21 cellular contexts compared by ENCODE assay signal in genomic region chr11:2921261-2921660, GRCh38. TPM values are rescaled to one million over a fixed set of nuclear protein-coding genes. Genes with fewer than 3 reads are reported as not detected.
DNase-seq lines count a peak whose midpoint lies in the region; ATAC-seq, FAIRE-seq and TF ChIP-seq lines count a peak whose summit lies in the region.
"Had no signal": no experiment of that assay in that cellular context is flagged by ENCODE, and none has a peak within 500 bp of the region (broad histone marks: within the 10 kb centered on the region; RNA-seq: fewer than 3 reads in every experiment).

No MANE protein-coding gene starts in this region.

- POLR2A ChIA-PET in K562 (lab: Yijun Ruan, JAX): interaction anchor here (2.3 kb wide), 1 partner anchor 8 kb away, joined by 12 read pairs; the partner anchor contains the start of gene PHLDA2

- H3K9ac ChIP-seq in K562 (ENCODE audit: insufficient read depth in 1 of 2, low read depth in 2 of 2, low read length in 2 of 2): peak overlapping the region in 1 of 2 experiments; percentile 1; a peak in 1 of 4 replicates

- no peak for FAIRE-seq in K562 (lab: Jason Lieb, UNC)
- FAIRE-seq: A204.1, GM12891, GM18507, H54 had no signal

- H3K36me3 Mint-ChIP-seq in Calu3 (ENCODE audit: insufficient read depth, unreplicated experiment): peaks cover 38% of the 10 kb centered on the region
- H3K36me3 Mint-ChIP-seq: CD8-positive, alpha-beta memory T cell had no signal

- peak overlapping the region; percentile 34 for H3K27ac Mint-ChIP-seq in Calu3 (ENCODE audit: unreplicated experiment)
- H3K27ac Mint-ChIP-seq: CD14-positive monocyte; CD4-positive, alpha-beta T cell; CD8-positive, alpha-beta memory T cell had no signal

- CTCF ChIA-PET in Calu3 (lab: Charles Lee): interaction anchor here (0.6 to 0.7 kb wide), 2 partner anchors 97 to 693 kb away, joined by 5 to 9 read pairs; no protein-coding TSS in a partner anchor
- CTCF ChIA-PET in K562 (lab: Yijun Ruan, JAX; ENCODE audit: low intra/inter-chr PET ratio): interaction anchor here (0.6 kb wide), 1 partner anchor 36 kb away, joined by 5 read pairs; no protein-coding TSS in a partner anchor

- no peaks in the 10 kb centered on the region for H3K27me3 Mint-ChIP-seq in Calu3 (ENCODE audit: unreplicated experiment)
- H3K27me3 Mint-ChIP-seq: CD4-positive, alpha-beta T cell had no signal

- no peaks in the 10 kb centered on the region for H3K9me1 ChIP-seq in K562 (ENCODE audit: control insufficient read depth, insufficient read depth, low read length)

- H3K36me3 ChIP-seq in heart right ventricle (no peaks in the 10 kb centered on the region), K562 (ENCODE audit: control insufficient read depth, insufficient read depth, low read length) (no peaks in the 10 kb centered on the region)

- peaks cover 15% of the 10 kb centered on the region for H3K4me1 Mint-ChIP-seq in Calu3 (ENCODE audit: low read depth, unreplicated experiment)
- H3K4me1 Mint-ChIP-seq: CD14-positive monocyte; CD8-positive, alpha-beta memory T cell had no signal

- BruUV-seq in Calu3 (replicated peaks; lab: Mats Ljungman, UMichigan) (no TSS peak), K562 (replicated peaks; lab: Mats Ljungman, UMichigan) (no TSS peak)

- H3K4me1 ChIP-seq in right cardiac atrium (ENCODE audit: control insufficient read depth, insufficient read depth, low read length) (no peaks in the 10 kb centered on the region), heart right ventricle (peaks cover 0 to 18% (median 0%) of the 10 kb centered on the region in 9 donors), K562 (replicated peaks in 1 of 2; ENCODE audit: control insufficient read depth in 2 of 2, insufficient read depth in 2 of 2, low read length in 2 of 2) (peaks cover 0 to 62% of the 10 kb centered on the region in 2 experiments; a peak in 2 of 5 replicates)

- no peaks in the 10 kb centered on the region for H3K9me3 Mint-ChIP-seq in Calu3 (ENCODE audit: low read depth, unreplicated experiment)
- H3K9me3 Mint-ChIP-seq: CD4-positive, alpha-beta T cell; CD8-positive, alpha-beta memory T cell had no signal

- intact Hi-C loops in right cardiac atrium (cut with DNase I): no loop called here
- intact Hi-C loops in heart right ventricle (cut with DNase I): no loop called here
- intact Hi-C loops in Calu3 (cut with micrococcal nuclease; ENCODE audit: unreplicated experiment): no loop called here
- intact Hi-C loops in K562 (cut with micrococcal nuclease): no loop called here

- H3K4me3 Mint-ChIP-seq in Calu3 (ENCODE audit: low read depth, unreplicated experiment): no peak overlapping the region
- H3K4me3 Mint-ChIP-seq: CD14-positive monocyte; CD4-positive, alpha-beta T cell; CD8-positive, alpha-beta memory T cell had no signal

- no peak for TF ChIP-seq CTCF in heart right ventricle (IDR thresholded peaks at IDR 0.05)
- no peak for TF ChIP-seq CTCF in Calu3 (IDR thresholded peaks at IDR 0.05; ENCODE audit: unreplicated experiment)
- no peak for TF ChIP-seq CTCF in K562 (IDR thresholded peaks at IDR 0.05 in 2 of 3, conservative IDR thresholded peaks at IDR 0.05 in 1 of 3; ENCODE audit: insufficient read depth in 2 of 3, low read depth in 1 of 3, low read length in 3 of 3)

- H3K79me2 ChIP-seq in K562 (ENCODE audit: control insufficient read depth, insufficient read depth, low read length): no peaks in the 10 kb centered on the region

- no peak for ATAC-seq in right cardiac atrium
- ATAC-seq in heart right ventricle: no peak
- peak; percentile 18; the same call in 1 of the 3 replicates for ATAC-seq in K562

- in situ Hi-C loops in K562 (cut with MboI): no loop called here

- H3K4me3 ChIP-seq in right cardiac atrium (ENCODE audit: low read length): no peak overlapping the region
- no peak overlapping the region for H3K4me3 ChIP-seq in heart right ventricle
- no peak overlapping the region for H3K4me3 ChIP-seq in K562

- H3K27ac ChIP-seq in right cardiac atrium (ENCODE audit: low read length) (no peak overlapping the region), heart right ventricle (no peak overlapping the region), K562 (ENCODE audit: extremely low read depth, low read depth, low read length) (no peak overlapping the region)
- H3K27ac ChIP-seq: 22Rv1 had no signal

- no peaks in the 10 kb centered on the region for H4K20me1 ChIP-seq in K562 (replicated peaks; ENCODE audit: control insufficient read depth, insufficient read depth, low read length)

- no peak for TF ChIP-seq RAD21 in K562 (CRISPR knock-in tag; conservative IDR thresholded peaks at IDR 0.05 in 1 of 2, IDR thresholded peaks at IDR 0.05 in 1 of 2)

- H3K9me3 ChIP-seq in right cardiac atrium (ENCODE audit: control insufficient read depth, low read length) (no peaks in the 10 kb centered on the region), heart right ventricle (no peaks in the 10 kb centered on the region), K562 (replicated peaks; ENCODE audit: control insufficient read depth, insufficient read depth, low read depth, low read length) (no peaks in the 10 kb centered on the region)

- no peak overlapping the region for H3K4me2 ChIP-seq in K562 (ENCODE audit: insufficient read depth, low read length)

- 81% methylated on average over 13 of the region's 16 CpGs for WGBS in right cardiac atrium
- WGBS in heart right ventricle, 2 donors: 89 to 91% methylated on average over 12 to 13 of the region's 16 CpGs
- 37% methylated on average over 9 of the region's 16 CpGs for WGBS in K562 (ENCODE audit: insufficient coverage, low coverage, missing lambda C conversion rate)

- TF ChIP-seq POLR2A in K562 (conservative IDR thresholded peaks at IDR 0.05): no peak

- DNase-seq in right cardiac atrium (peak in 2 of 3 donors; percentile 31 to 42), heart right ventricle (no peak), Calu3 (no peak), K562 (ENCODE audit: extremely low read depth in 1 of 4, low spot score in 3 of 4) (no peak), iPS-NIHi7 (ENCODE audit: extremely low spot score) (no peak), SIG-M5 (lab: John Stamatoyannopoulos, UW) (no peak), NCI-H2107 treated with DMSO at 0.1 percent for 48 hours (lab: John Stamatoyannopoulos, UW; ENCODE audit: unreplicated experiment) (no peak)
- DNase-seq: AML-193; CD4-positive, alpha-beta T cell; CD8-positive, alpha-beta memory T cell; DMS53; DMS79 treated with DMSO at 0.1 percent for 48 hours; GF-D8; GOT3; HCEC 1CT had no signal

- H2AFZ ChIP-seq in K562 (ENCODE audit: low read depth, low read length): no peak overlapping the region

- H3K27me3 ChIP-seq in right cardiac atrium (ENCODE audit: control insufficient read depth, insufficient read depth) (no peaks in the 10 kb centered on the region), heart right ventricle (peaks cover 0 to under 1% (median 0%) of the 10 kb centered on the region in 7 donors), K562 (ENCODE audit: control insufficient read depth in 2 of 2, insufficient read depth in 2 of 2, low read length in 2 of 2) (no peaks in the 10 kb centered on the region)

- no peak for TF ChIP-seq EP300 in K562 (IDR thresholded peaks at IDR 0.05; ENCODE audit: low read length)

RNA-seq across cellular contexts. Expression of gene PHLDA2, which starts 8.0 kb away (rescaled TPM):
- 1 to 10 TPM in 1 of 4 donors, under 1 TPM in 2, not detected in 1; 0.57 to 2.1 (median 0.74) TPM for total RNA-seq in right cardiac atrium
- polyA plus RNA-seq in right cardiac atrium: 2.0 TPM
- total RNA-seq in heart right ventricle: 1 to 10 TPM in 3 of 10 donors, under 1 TPM in 6, not detected in 1; 0.39 to 2.8 (median 0.80) TPM
- polyA plus RNA-seq in heart right ventricle: 10 to 100 TPM in 1 of 2 donors, 1 to 10 TPM in 1; 1.6 to 14.2 TPM
- total RNA-seq in Calu3 (2022): 111 and 142 TPM in 2 replicates
- 3.2 and 7.8 TPM in 2 replicates for total RNA-seq in K562 (2011; cell fraction: chromatin; rRNA removed; ENCODE audit: low replicate concordance)
- total RNA-seq in K562 (2011; cell fraction: nucleolus; rRNA removed): 13.6 and 14.7 TPM in 2 replicates
- 5.4 and 5.7 TPM in 2 replicates for total RNA-seq in K562 (2011; cell fraction: nucleoplasm; rRNA removed)
- total RNA-seq in K562 (2014; rRNA removed): 14.8 and 26.2 TPM in 2 replicates
- 0.70 and 0.76 TPM in 2 replicates for total RNA-seq in K562 (2014; rRNA removed; fragmentation: Illumina TruSeq; extraction: Trizol)
- 5.7 and 6.3 TPM in 2 replicates for total RNA-seq in K562 (2015; rRNA removed; fragmentation: Illumina TruSeq; extraction: Trizol)
- 42.4 and 43.2 TPM in 2 replicates for total RNA-seq in K562 (2021)
- 4.7 and 4.9 TPM in 2 replicates for polyA plus RNA-seq in K562 (2011; rRNA removed)
- polyA plus RNA-seq in K562 (2011; cell fraction: cytosol; rRNA removed): 19.3 and 101 TPM in 2 replicates
- polyA plus RNA-seq in K562 (2011; cell fraction: nucleus; rRNA removed): 10.5 and 21.0 TPM in 2 replicates
- polyA plus RNA-seq in K562 (2012): 26.8 and 31.0 TPM in 2 replicates
- polyA plus RNA-seq in K562 (2014; fragmentation: Illumina TruSeq; extraction: Trizol): 4.0 and 24.8 TPM in 2 replicates
- polyA plus RNA-seq in K562 (2014; fragmentation: Nextera tagmentation; extraction: Ambion mirVana): under 1 TPM; 0.43 to 0.87 TPM
- 33.6 and 37.8 TPM in 2 replicates for polyA plus RNA-seq in K562 (2014; rRNA removed)
- polyA minus RNA-seq in K562 (2011; rRNA and poly(A)+ RNA removed): 0.84 and 1.1 TPM in 2 replicates
- polyA minus RNA-seq in K562 (2011; cell fraction: cytosol; rRNA and poly(A)+ RNA removed): 14.8 and 27.2 TPM in 2 replicates
- polyA minus RNA-seq in K562 (2011; cell fraction: nucleus; rRNA and poly(A)+ RNA removed): 11.8 and 14.1 TPM in 2 replicates

RNA-seq across cellular contexts. Expression of gene CDKN1C, which starts 35.7 kb away (rescaled TPM):
- total RNA-seq in right cardiac atrium (10 to 100 TPM; 16.1 to 26.3 (median 21.4) TPM), heart right ventricle (10 to 100 TPM; 16.9 to 48.0 (median 25.4) TPM), Calu3 (2022) (2.2 and 2.4 TPM in 2 replicates), K562 (2014; rRNA removed) (19.2 and 23.5 TPM in 2 replicates), K562 (2014; rRNA removed; fragmentation: Illumina TruSeq; extraction: Trizol) (3.5 and 4.0 TPM in 2 replicates), K562 (2015; rRNA removed; fragmentation: Illumina TruSeq; extraction: Trizol) (2.8 and 3.5 TPM in 2 replicates), K562 (2021) (21.1 and 21.9 TPM in 2 replicates)
- polyA plus RNA-seq in right cardiac atrium (27.6 TPM), heart right ventricle (10 to 100 TPM; 50.3 to 55.3 TPM), K562 (2011; rRNA removed) (9.2 and 17.4 TPM in 2 replicates), K562 (2014; fragmentation: Illumina TruSeq; extraction: Trizol) (3.9 and 5.2 TPM in 2 replicates), K562 (2014; fragmentation: Nextera tagmentation; extraction: Ambion mirVana) (10 to 100 TPM in 1 of 2 experiments, 1 to 10 TPM in 1; 9.3 to 18.7 TPM), K562 (2014; rRNA removed) (11.0 and 13.0 TPM in 2 replicates)
- 7.1 and 13.9 TPM in 2 replicates for total RNA-seq in K562 (2011; cell fraction: chromatin; rRNA removed; ENCODE audit: low replicate concordance)
- 20.5 and 24.5 TPM in 2 replicates for total RNA-seq in K562 (2011; cell fraction: nucleolus; rRNA removed)
- total RNA-seq in K562 (2011; cell fraction: nucleoplasm; rRNA removed): 10.9 and 11.1 TPM in 2 replicates
- polyA plus RNA-seq in K562 (2011; cell fraction: cytosol; rRNA removed): 12.9 and 29.1 TPM in 2 replicates
- 25.4 and 25.7 TPM in 2 replicates for polyA plus RNA-seq in K562 (2011; cell fraction: nucleus; rRNA removed)
- 10.9 and 13.2 TPM in 2 replicates for polyA plus RNA-seq in K562 (2012)
- polyA minus RNA-seq in K562 (2011; rRNA and poly(A)+ RNA removed): 4.8 and 6.4 TPM in 2 replicates
- 11.8 and 22.5 TPM in 2 replicates for polyA minus RNA-seq in K562 (2011; cell fraction: cytosol; rRNA and poly(A)+ RNA removed)
- polyA minus RNA-seq in K562 (2011; cell fraction: nucleus; rRNA and poly(A)+ RNA removed): 7.5 and 8.9 TPM in 2 replicates

Comparison
In these comparisons a context has a peak if more than half of its experiments do, and no peak if none do; other contexts are left out.
1. DNase-seq: peak in right cardiac atrium (2 of 3); none in heart right ventricle (0 of 2), Calu3 (single experiment), K562 (0 of 4), iPS-NIHi7 (single experiment), SIG-M5 (single experiment) and NCI-H2107 treated with DMSO at 0.1 percent for 48 hours (single experiment).